18 cellular contexts compared by ENCODE assay signal in genomic region chr19:15187026-15188007, GRCh38. TPM values are rescaled to one million over a fixed set of nuclear protein-coding genes. Genes with fewer than 3 reads are reported as not detected.
DNase-seq lines count a peak whose midpoint lies in the region; ATAC-seq and TF ChIP-seq lines count a peak whose summit lies in the region.
"Had no signal": no experiment of that assay in that cellular context is flagged by ENCODE, and none has a peak within 500 bp of the region (broad histone marks: within the 10 kb centered on the region; RNA-seq: fewer than 3 reads in every experiment).

No MANE protein-coding gene starts in this region.

- no peaks in the 10 kb centered on the region for H3K27me3 ChIP-seq in breast epithelium
- H3K27me3 ChIP-seq in HCT116 (ENCODE audit: insufficient read depth, low read length) = no peaks in the 10 kb centered on the region
- H3K27me3 ChIP-seq in neuronal stem cell (ENCODE audit: control insufficient read depth in 3 of 3, insufficient read depth in 3 of 3, low read depth in 1 of 3, low read length in 3 of 3) = no peaks in the 10 kb centered on the region
- H3K27me3 ChIP-seq: upper lobe of left lung had no signal

- no peak overlapping the region for H2BK120ac ChIP-seq in neuronal stem cell (ENCODE audit: low read depth, low read length)

- no peak overlapping the region for H4K8ac ChIP-seq in neuronal stem cell (ENCODE audit: low read depth, low read length)

- TF ChIP-seq POLR2A in breast epithelium (IDR thresholded peaks at IDR 0.05) = no peak
- TF ChIP-seq POLR2A in HCT116 (IDR thresholded peaks at IDR 0.05; ENCODE audit: borderline replicate concordance, extremely low read depth, insufficient read depth, insufficient read length) = no peak

- no peak overlapping the region for H3K4me2 ChIP-seq in HCT116 (ENCODE audit: low read length)
- H3K4me2 ChIP-seq in neuronal stem cell (ENCODE audit: insufficient read depth, low read length, poor library complexity, severe bottlenecking) = no peak overlapping the region

- POLR2A ChIA-PET in HCT116 (lab: Charles Lee) (no interaction called here), WTC11 (lab: Charles Lee) (interaction anchor here (1.4 kb wide), 1 partner anchor 46 kb away, joined by 7 read pairs; no protein-coding TSS in a partner anchor)

- H3K9me3 ChIP-seq in breast epithelium (no peaks in the 10 kb centered on the region), HCT116 (ENCODE audit: control insufficient read depth in 1 of 2, insufficient read depth in 1 of 2, low read depth in 1 of 2, low read length in 2 of 2) (no peaks in the 10 kb centered on the region), neuronal stem cell (replicated peaks in 1 of 2; ENCODE audit: control insufficient read depth in 2 of 2, insufficient read depth in 1 of 2, low read depth in 1 of 2, low read length in 2 of 2) (peaks cover 0 to 4% of the 10 kb centered on the region in 2 donors)
- H3K9me3 ChIP-seq: neutrophil, upper lobe of left lung had no signal

- H2AK5ac ChIP-seq in neuronal stem cell (ENCODE audit: low read depth, low read length) = no peak overlapping the region

- intact Hi-C loops in breast epithelium (cut with DNase I; ENCODE audit: low total_unique reads) = loop anchor here (10.0 kb wide), 2 partner anchors 57 to 147 kb away; partner anchors contain the start of gene BRD4
- intact Hi-C loops in HCT116 (cut with micrococcal nuclease) = no loop called here

- H3K9me2 ChIP-seq in HCT116 (ENCODE audit: insufficient read depth) = no peaks in the 10 kb centered on the region

- H3K4me3 Mint-ChIP-seq in WTC11 = no peak overlapping the region
- H3K4me3 Mint-ChIP-seq: activated naive CD8-positive, alpha-beta T cell treated with anti-CD3 and anti-CD28 coated beads, Interleukin-2, amount 10 ng/mL, durations not matched to agents 7 days and 5 days; IgD-negative memory B cell had no signal

- in situ Hi-C loops in T47D (cut with HindIII; ENCODE audit: low pct_unique_long_range_greater_than_20kb, low sequenced_read_pairs) = no loop called here

- RAD21 ChIA-PET in HCT116 (lab: Charles Lee; ENCODE audit: low non-redundant PET in 1 of 2, low total read pairs in 2 of 2, uncharacterized antibody in 2 of 2, unreplicated experiment in 2 of 2) = no interaction called here

- TF ChIP-seq CTCF in breast epithelium (IDR thresholded peaks at IDR 0.05) (no peak), HCT116 (IDR thresholded peaks at IDR 0.05 in 2 of 3, conservative IDR thresholded peaks at IDR 0.05 in 1 of 3; ENCODE audit: borderline replicate concordance in 1 of 3, insufficient read depth in 1 of 3, low read depth in 2 of 3, low read length in 2 of 3) (no peak), WTC11 (IDR thresholded peaks at IDR 0.05) (no peak)

- H4K20me1 ChIP-seq in HCT116 (ENCODE audit: insufficient read depth) = no peaks in the 10 kb centered on the region

- H3K27me3 Mint-ChIP-seq in WTC11 (ENCODE audit: low read depth) = no peaks in the 10 kb centered on the region
- H3K27me3 Mint-ChIP-seq: activated naive CD8-positive, alpha-beta T cell treated with anti-CD3 and anti-CD28 coated beads, Interleukin-2, amount 10 ng/mL, durations not matched to agents 7 days and 5 days had no signal

- H3K18ac ChIP-seq in neuronal stem cell (ENCODE audit: low read length) = peak overlapping the region; percentile 35

- H3K4me3 ChIP-seq in breast epithelium = no peak overlapping the region
- no peak overlapping the region for H3K4me3 ChIP-seq in HCT116 (replicated peaks in 1 of 2; ENCODE audit: low read depth in 1 of 2, low read length in 2 of 2)
- peak overlapping the region in 1 of 2 donors; percentile 43 for H3K4me3 ChIP-seq in neuronal stem cell (ENCODE audit: low read length in 2 of 2)
- H3K4me3 ChIP-seq: upper lobe of left lung had no signal

- H3K9me3 Mint-ChIP-seq in WTC11 = no peaks in the 10 kb centered on the region
- H3K9me3 Mint-ChIP-seq: activated naive CD8-positive, alpha-beta T cell treated with anti-CD3 and anti-CD28 coated beads, Interleukin-2, amount 10 ng/mL, durations not matched to agents 7 days and 5 days; IgD-negative memory B cell had no signal

- peak; percentile 74 for ATAC-seq in HCT116
- peak; percentile 85 for ATAC-seq in WTC11
- ATAC-seq in GM21528 (IDR thresholded peaks at IDR 0.05; ENCODE audit: low FRiP score, unreplicated experiment) = no peak
- no peak for ATAC-seq in GM21576 (IDR thresholded peaks at IDR 0.05; ENCODE audit: unreplicated experiment)

- no peak overlapping the region for H3K27ac Mint-ChIP-seq in WTC11
- H3K27ac Mint-ChIP-seq: activated naive CD8-positive, alpha-beta T cell treated with anti-CD3 and anti-CD28 coated beads, Interleukin-2, amount 10 ng/mL, durations not matched to agents 7 days and 5 days had no signal

- H3K4me1 ChIP-seq in breast epithelium = no peaks in the 10 kb centered on the region
- no peaks in the 10 kb centered on the region for H3K4me1 ChIP-seq in HCT116 (ENCODE audit: control insufficient read depth in 1 of 2, insufficient read depth in 2 of 2, low read length in 2 of 2)
- no peaks in the 10 kb centered on the region for H3K4me1 ChIP-seq in neuronal stem cell (ENCODE audit: control insufficient read depth in 2 of 2, insufficient read depth in 1 of 2, low read depth in 1 of 2, low read length in 2 of 2)
- H3K4me1 ChIP-seq: upper lobe of left lung had no signal

- H3K4me1 Mint-ChIP-seq in WTC11 = no peaks in the 10 kb centered on the region
- H3K4me1 Mint-ChIP-seq: activated naive CD8-positive, alpha-beta T cell treated with anti-CD3 and anti-CD28 coated beads, Interleukin-2, amount 10 ng/mL, durations not matched to agents 7 days and 5 days; IgD-negative memory B cell had no signal

- H3K14ac ChIP-seq in neuronal stem cell (ENCODE audit: low read length) = no peak overlapping the region

- H3K36me3 ChIP-seq in breast epithelium (no peaks in the 10 kb centered on the region), HCT116 (ENCODE audit: control insufficient read depth in 1 of 2, insufficient read depth in 2 of 2, low read length in 2 of 2) (peaks cover 0 to 7% of the 10 kb centered on the region in 2 experiments; a peak in 2 of 4 replicates), neuronal stem cell (replicated peaks in 1 of 2; ENCODE audit: control insufficient read depth in 2 of 2, insufficient read depth in 2 of 2, low read length in 2 of 2) (peaks cover 68 to 97% of the 10 kb centered on the region in 2 donors)
- H3K36me3 ChIP-seq: neutrophil had no signal

- H3K79me2 ChIP-seq in HCT116 (ENCODE audit: insufficient read depth, low read length) = no peaks in the 10 kb centered on the region

- peaks cover 18% of the 10 kb centered on the region for H3K79me1 ChIP-seq in neuronal stem cell (ENCODE audit: low read depth, low read length)

- peaks cover 72% of the 10 kb centered on the region for H3K36me3 Mint-ChIP-seq in WTC11
- H3K36me3 Mint-ChIP-seq: activated naive CD8-positive, alpha-beta T cell treated with anti-CD3 and anti-CD28 coated beads, Interleukin-2, amount 10 ng/mL, durations not matched to agents 7 days and 5 days; IgD-negative memory B cell had no signal

- WGBS in neuronal stem cell (ENCODE audit: extremely low coverage in 2 of 2, insufficient read length in 2 of 2, insufficient replicate concordance in 1 of 2), 2 donors = no CpG with 5 or more reads among the region's 38 CpGs

- no peak overlapping the region for H4K91ac ChIP-seq in neuronal stem cell (ENCODE audit: low read depth, low read length, poor library complexity)

- no peak overlapping the region for H2AFZ ChIP-seq in HCT116 (ENCODE audit: low read depth, low read length, poor library complexity, severe bottlenecking)
- H2AFZ ChIP-seq in neuronal stem cell (ENCODE audit: low read length) = no peak overlapping the region

- no TSS peak for BruUV-seq in HCT116 (replicated peaks; lab: Mats Ljungman, UMichigan)

- DNase-seq in T47D (ENCODE audit: low read depth in 1 of 2, low spot score in 1 of 2) = peak; percentile 43 to 87
- no peak for DNase-seq in breast epithelium (ENCODE audit: low spot score in 2 of 2)
- DNase-seq in HCT116 (ENCODE audit: low read depth, low spot score) = no peak
- peak; percentile 61 for DNase-seq in WTC11 (ENCODE audit: low spot score)
- DNase-seq in neuronal stem cell (ENCODE audit: low spot score) = no peak
- no peak for DNase-seq in substantia nigra (lab: John Stamatoyannopoulos, UW)
- DNase-seq: activated naive CD8-positive, alpha-beta T cell treated with anti-CD3 and anti-CD28 coated beads, Interleukin-2, amount 10 ng/mL, durations not matched to agents 7 days and 5 days; AML-193; effector memory CD4-positive, alpha-beta T cell; foreskin melanocyte; HCEC 1CT; NCI-H1092 treated with DMSO at 0.1 percent for 48 hours; stimulated activated naive CD4-positive, alpha-beta T cell had no signal

- no peak overlapping the region for H3K27ac ChIP-seq in breast epithelium
- no peak overlapping the region for H3K27ac ChIP-seq in HCT116 (ENCODE audit: low read depth, low read length)
- H3K27ac ChIP-seq in neuronal stem cell (replicated peaks; ENCODE audit: low read length) = no peak overlapping the region
- H3K27ac ChIP-seq in substantia nigra (ENCODE audit: low read depth, low read length, poor library complexity, severe bottlenecking) = no peak overlapping the region
- H3K27ac ChIP-seq: neutrophil, upper lobe of left lung had no signal

- no peak overlapping the region for H3K4ac ChIP-seq in neuronal stem cell (ENCODE audit: low read length)

- no peak overlapping the region for H2BK5ac ChIP-seq in neuronal stem cell (ENCODE audit: low read length)

- H2BK15ac ChIP-seq in neuronal stem cell (ENCODE audit: low read length) = no peak overlapping the region

- no peak overlapping the region for H2BK12ac ChIP-seq in neuronal stem cell (ENCODE audit: low read length)

- CTCF ChIA-PET in HCT116 (lab: Charles Lee) (no interaction called here), WTC11 (lab: Charles Lee) (interaction anchor here (0.6 to 3.0 kb wide), 9 partner anchors 8 to 232 kb away, joined by 3 to 13 read pairs (median 3); partner anchors contain the start of gene AKAP8L)

- no peak for TF ChIP-seq RAD21 in HCT116 (IDR thresholded peaks at IDR 0.05; ENCODE audit: low read depth)

- no peak overlapping the region for H3K9ac ChIP-seq in HCT116 (ENCODE audit: low read length)
- no peak overlapping the region for H3K9ac ChIP-seq in neuronal stem cell (ENCODE audit: low read depth, low read length, poor library complexity)

- peak overlapping the region; percentile 85 for H3K23ac ChIP-seq in neuronal stem cell (ENCODE audit: low read depth, low read length, poor library complexity)

TF ChIP-seq in HCT116, 20 proteins besides CTCF, POLR2A, EP300 and RAD21 (continues in another document):
- no peak for TF ChIP-seq ELF1 (IDR thresholded peaks at IDR 0.05; ENCODE audit: borderline replicate concordance, low read depth)

TF ChIP-seq in WTC11, 78 proteins besides CTCF, POLR2A, EP300 and RAD21 (continues in another document):
- no peak for TF ChIP-seq NR2C2 (CRISPR knock-in tag; IDR thresholded peaks at IDR 0.05)

RNA-seq across cellular contexts. Expression of gene NOTCH3, which starts 13.5 kb away (rescaled TPM):
- total RNA-seq in breast epithelium (10 to 100 TPM; 22.0 to 36.4 (median 22.7) TPM), HCT116 (2021; ENCODE audit: unreplicated experiment) (39.4 TPM), WTC11 (2021) (133 to 153 TPM (median 144 TPM) in 3 replicates)
- 32.1 and 52.5 TPM in 2 replicates for polyA plus RNA-seq in HCT116 (2012)
- polyA plus RNA-seq in neuronal stem cell (2013, experiment 1 of 2) = 33.0 TPM
- 33.5 TPM for polyA plus RNA-seq in neuronal stem cell (2013, experiment 2 of 2)
- polyA plus RNA-seq: IgD-negative memory B cell had no signal

RNA-seq across cellular contexts. Expression of gene EPHX3, which starts 44.9 kb away (rescaled TPM):
- under 1 TPM in 1 of 3 donors, not detected in 2; 0.29 TPM for total RNA-seq in breast epithelium
- 0.12 TPM for total RNA-seq in HCT116 (2021; ENCODE audit: unreplicated experiment)
- polyA plus RNA-seq in HCT116 (2012) = 0.21 TPM in 1 of 2 replicates, not detected in the other
- 27.1 to 31.3 TPM (median 29.9 TPM) in 3 replicates for total RNA-seq in WTC11 (2021)
- polyA plus RNA-seq in neuronal stem cell (2013, experiment 1 of 2) = 1.1 TPM
- 1.1 TPM for polyA plus RNA-seq in neuronal stem cell (2013, experiment 2 of 2)
- total RNA-seq: activated naive CD8-positive, alpha-beta T cell treated with anti-CD3 and anti-CD28 coated beads, Interleukin-2, amount 10 ng/mL, durations not matched to agents 7 days and 5 days had no signal
- polyA plus RNA-seq: IgD-negative memory B cell had no signal

Comparison
In these comparisons a context has a peak if more than half of its experiments do, and no peak if none do; other contexts are left out.
1. DNase-seq: peak in T47D (2 of 2) and WTC11 (single experiment); none in breast epithelium (0 of 2), HCT116 (single experiment), neuronal stem cell (single experiment) and substantia nigra (0 of 49).
2. ATAC-seq: peak in HCT116 (single experiment) and WTC11 (single experiment); none in GM21528 (single experiment) and GM21576 (single experiment).
3. RNA of gene EPHX3, which starts 44.9 kb away (total RNA-seq): 27.1 to 31.3 TPM in WTC11; 0.29 TPM in breast epithelium and 0.12 TPM in HCT116 (single experiment); every median in the first group is over 10 times any median in the second.